In the genomic region with DNA sequence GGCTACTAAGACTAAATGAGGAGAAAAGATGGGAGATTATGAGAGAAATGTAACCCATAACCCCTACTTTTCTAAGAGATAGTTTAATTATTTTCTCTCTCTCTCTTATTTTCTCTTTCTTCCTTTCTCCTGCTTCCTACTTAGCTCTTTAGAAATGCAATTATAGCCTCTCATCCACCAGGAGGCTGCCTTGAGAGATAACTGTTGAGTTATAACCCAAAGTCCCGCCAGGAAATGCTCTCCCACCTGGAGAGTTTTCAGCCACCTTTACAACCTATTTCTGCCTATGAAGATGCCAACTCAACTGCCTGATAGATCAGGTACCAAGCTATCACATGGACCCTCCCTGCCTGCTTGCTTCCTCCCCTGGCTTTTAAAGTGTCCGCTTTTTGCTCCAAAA, we compare ENCODE assay signal across 22 cellular contexts. TPM values are rescaled to one million over a fixed set of nuclear protein-coding genes. Genes with fewer than 3 reads are reported as not detected.
A peak's percentile ranks its signal among the peaks of the same experiment; 100 is the strongest.
DNase-seq lines count a peak whose midpoint lies in the region; ATAC-seq, FAIRE-seq and TF ChIP-seq lines count a peak whose summit lies in the region.
"Had no signal": no experiment of that assay in that cellular context is flagged by ENCODE, and none has a peak within 500 bp of the region (broad histone marks: within the 10 kb centered on the region; RNA-seq: fewer than 3 reads in every experiment).

No MANE protein-coding gene starts in this region.

- H3K9me3 Mint-ChIP-seq in stimulated activated naive CD8-positive, alpha-beta T cell treated with anti-CD3 and anti-CD28 coated beads, Interleukin-15, Interleukin-2, amounts not matched to agents 100 ng/mL and 50 ng/mL, for 24 hours, result no peaks in the 10 kb centered on the region
- H3K9me3 Mint-ChIP-seq in WTC11, result no peaks in the 10 kb centered on the region
- no peaks in the 10 kb centered on the region for H3K9me3 Mint-ChIP-seq in CD8-positive, alpha-beta memory T cell
- H3K9me3 Mint-ChIP-seq: CD4-positive, alpha-beta memory T cell had no signal

- H3K27me3 Mint-ChIP-seq in stimulated activated naive CD8-positive, alpha-beta T cell treated with anti-CD3 and anti-CD28 coated beads, Interleukin-15, Interleukin-2, amounts not matched to agents 100 ng/mL and 50 ng/mL, for 24 hours, result no peaks in the 10 kb centered on the region
- no peaks in the 10 kb centered on the region for H3K27me3 Mint-ChIP-seq in WTC11 (ENCODE audit: low read depth)
- peaks cover 2% of the 10 kb centered on the region in 2 donors for H3K27me3 Mint-ChIP-seq in CD8-positive, alpha-beta memory T cell
- H3K27me3 Mint-ChIP-seq: CD4-positive, alpha-beta memory T cell had no signal

- no peaks in the 10 kb centered on the region for H3K36me3 Mint-ChIP-seq in stimulated activated naive CD8-positive, alpha-beta T cell treated with anti-CD3 and anti-CD28 coated beads, Interleukin-15, Interleukin-2, amounts not matched to agents 100 ng/mL and 50 ng/mL, for 24 hours (ENCODE audit: low read depth)
- no peaks in the 10 kb centered on the region for H3K36me3 Mint-ChIP-seq in WTC11
- H3K36me3 Mint-ChIP-seq in CD8-positive, alpha-beta memory T cell, result no peaks in the 10 kb centered on the region
- H3K36me3 Mint-ChIP-seq: CD14-positive monocyte; CD4-positive, alpha-beta memory T cell had no signal

- TF ChIP-seq CTCF in WTC11 (IDR thresholded peaks at IDR 0.05), result no peak
- no peak for TF ChIP-seq CTCF in mucosa of descending colon (IDR thresholded peaks at IDR 0.05)

- no peak overlapping the region for H3K4me3 Mint-ChIP-seq in stimulated activated naive CD8-positive, alpha-beta T cell treated with anti-CD3 and anti-CD28 coated beads, Interleukin-15, Interleukin-2, amounts not matched to agents 100 ng/mL and 50 ng/mL, for 24 hours
- no peak overlapping the region for H3K4me3 Mint-ChIP-seq in WTC11
- H3K4me3 Mint-ChIP-seq in CD8-positive, alpha-beta memory T cell, result no peak overlapping the region
- H3K4me3 Mint-ChIP-seq: CD14-positive monocyte; CD4-positive, alpha-beta memory T cell had no signal

- intact Hi-C loops in mucosa of descending colon (cut with DNase I, micrococcal nuclease), result no loop called here

- ATAC-seq in stimulated activated naive CD8-positive, alpha-beta T cell treated with anti-CD3 and anti-CD28 coated beads, Interleukin-15, Interleukin-2, amounts not matched to agents 100 U/mL and 50 U/mL, for 24 hours, result no peak
- ATAC-seq in WTC11, result peak; percentile 28; the same call in 1 of the 2 replicates
- ATAC-seq in mucosa of descending colon, result peak; percentile 21
- ATAC-seq in GM18870 (IDR thresholded peaks at IDR 0.05; ENCODE audit: unreplicated experiment), result no peak
- ATAC-seq: A549, HCT116 had no signal

- no peak for DNase-seq in stimulated activated naive CD8-positive, alpha-beta T cell treated with anti-CD3 and anti-CD28 coated beads, Interleukin-15, Interleukin-2, amounts not matched to agents 100 U/mL and 50 U/mL, for 24 hours
- DNase-seq in HTR-8/SVneo (ENCODE audit: insufficient read length, low spot score) (no peak), WTC11 (ENCODE audit: low spot score) (no peak), mucosa of descending colon (no peak), RPMI8226 (no peak)
- no peak for DNase-seq in CD8-positive, alpha-beta memory T cell
- DNase-seq: 8988T; ACHN; BE2C; Caco-2; CD4-positive, alpha-beta memory T cell; DMS153; DND-41; H7 had no signal

- H3K27me3 ChIP-seq in CD8-positive, alpha-beta memory T cell (ENCODE audit: insufficient read depth, low read length, poor library complexity, severe bottlenecking), result no peaks in the 10 kb centered on the region
- H3K27me3 ChIP-seq: BE2C; BLaER1 treated with 17β-estradiol and CSF1 and Interleukin-3, amounts not matched to agents 10 nM and 100 nM had no signal

- H3K4me3 ChIP-seq in mucosa of descending colon, result no peak overlapping the region
- H3K4me3 ChIP-seq in CD8-positive, alpha-beta memory T cell (ENCODE audit: low read length), result no peak overlapping the region
- H3K4me3 ChIP-seq: A549; BLaER1 treated with 17β-estradiol and CSF1 and Interleukin-3, amounts not matched to agents 10 nM and 100 nM had no signal

- FAIRE-seq in HTR-8/SVneo (lab: Jason Lieb, UNC), result peak; percentile 79
- FAIRE-seq: A549, G401.6 had no signal

- peak overlapping the region; percentile 5 for H3K27ac Mint-ChIP-seq in stimulated activated naive CD8-positive, alpha-beta T cell treated with anti-CD3 and anti-CD28 coated beads, Interleukin-15, Interleukin-2, amounts not matched to agents 100 ng/mL and 50 ng/mL, for 24 hours
- no peak overlapping the region for H3K27ac Mint-ChIP-seq in WTC11
- no peak overlapping the region for H3K27ac Mint-ChIP-seq in CD8-positive, alpha-beta memory T cell
- H3K27ac Mint-ChIP-seq: CD4-positive, alpha-beta memory T cell had no signal

- H3K9me3 ChIP-seq in mucosa of descending colon, result no peaks in the 10 kb centered on the region
- no peaks in the 10 kb centered on the region for H3K9me3 ChIP-seq in CD8-positive, alpha-beta memory T cell (ENCODE audit: low read length)
- H3K9me3 ChIP-seq: A549, BE2C, Caco-2 had no signal

- H3K36me3 ChIP-seq in mucosa of descending colon (ENCODE audit: low read depth), result no peaks in the 10 kb centered on the region
- H3K36me3 ChIP-seq in CD8-positive, alpha-beta memory T cell (ENCODE audit: insufficient read depth, low read length), result no peaks in the 10 kb centered on the region
- H3K36me3 ChIP-seq: BE2C; BLaER1 treated with 17β-estradiol and CSF1 and Interleukin-3, amounts not matched to agents 10 nM and 100 nM had no signal

- peaks cover 37% of the 10 kb centered on the region for H3K4me1 Mint-ChIP-seq in stimulated activated naive CD8-positive, alpha-beta T cell treated with anti-CD3 and anti-CD28 coated beads, Interleukin-15, Interleukin-2, amounts not matched to agents 100 ng/mL and 50 ng/mL, for 24 hours (ENCODE audit: low read depth)
- H3K4me1 Mint-ChIP-seq in WTC11, result peaks cover 3% of the 10 kb centered on the region; the same call in 1 of the 2 replicates
- no peaks in the 10 kb centered on the region for H3K4me1 Mint-ChIP-seq in CD8-positive, alpha-beta memory T cell

- H3K4me1 ChIP-seq in mucosa of descending colon (ENCODE audit: low read depth), result no peaks in the 10 kb centered on the region
- H3K4me1 ChIP-seq in CD8-positive, alpha-beta memory T cell (ENCODE audit: insufficient read depth, low read length), result no peaks in the 10 kb centered on the region
- H3K4me1 ChIP-seq: BE2C, Caco-2 had no signal

- CTCF ChIA-PET in WTC11 (lab: Charles Lee), result interaction anchor here (0.5 to 1.8 kb wide), 5 partner anchors 9 to 1655 kb away, joined by 3 to 11 read pairs (median 5); no protein-coding TSS in a partner anchor
- CTCF ChIA-PET in CD8-positive, alpha-beta memory T cell (lab: Charles Lee), result interaction anchor here (0.6 to 1.3 kb wide), 4 partner anchors 9 to 193 kb away, joined by 3 to 5 read pairs (median 4); no protein-coding TSS in a partner anchor

- POLR2A ChIA-PET in WTC11 (lab: Charles Lee), result no interaction called here
- POLR2A ChIA-PET in CD8-positive, alpha-beta memory T cell (lab: Charles Lee), result no interaction called here

- no peak overlapping the region for H3K27ac ChIP-seq in CD8-positive, alpha-beta memory T cell (ENCODE audit: low read depth, low read length)
- H3K27ac ChIP-seq: A549; BLaER1 treated with 17β-estradiol and CSF1 and Interleukin-3, amounts not matched to agents 10 nM and 100 nM had no signal

TF ChIP-seq in WTC11, 78 proteins besides CTCF, POLR2A, EP300 and RAD21 (continues in another document):
- no peak for TF ChIP-seq SOX15 (CRISPR knock-in tag; IDR thresholded peaks at IDR 0.05)
- TF ChIP-seq RORB (CRISPR knock-in tag; IDR thresholded peaks at IDR 0.05), result no peak
- TF ChIP-seq ZNF416 (CRISPR knock-in tag; IDR thresholded peaks at IDR 0.05), result no peak
- no peak for TF ChIP-seq ZNF423 (CRISPR knock-in tag; IDR thresholded peaks at IDR 0.05)
- TF ChIP-seq, protein P1, sequence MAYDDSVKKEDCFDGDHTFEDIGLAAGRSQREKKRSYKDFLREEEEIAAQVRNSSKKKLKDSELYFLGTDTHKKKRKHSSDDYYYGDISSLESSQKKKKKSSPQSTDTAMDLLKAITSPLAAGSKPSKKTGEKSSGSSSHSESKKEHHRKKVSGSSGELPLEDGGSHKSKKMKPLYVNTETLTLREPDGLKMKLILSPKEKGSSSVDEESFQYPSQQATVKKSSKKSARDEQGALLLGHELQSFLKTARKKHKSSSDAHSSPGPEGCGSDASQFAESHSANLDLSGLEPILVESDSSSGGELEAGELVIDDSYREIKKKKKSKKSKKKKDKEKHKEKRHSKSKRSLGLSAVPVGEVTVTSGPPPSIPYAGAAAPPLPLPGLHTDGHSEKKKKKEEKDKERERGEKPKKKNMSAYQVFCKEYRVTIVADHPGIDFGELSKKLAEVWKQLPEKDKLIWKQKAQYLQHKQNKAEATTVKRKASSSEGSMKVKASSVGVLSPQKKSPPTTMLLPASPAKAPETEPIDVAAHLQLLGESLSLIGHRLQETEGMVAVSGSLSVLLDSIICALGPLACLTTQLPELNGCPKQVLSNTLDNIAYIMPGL (CRISPR knock-in tag; IDR thresholded peaks at IDR 0.05), result no peak
- TF ChIP-seq FOXP1 (CRISPR knock-in tag; IDR thresholded peaks at IDR 0.05; ENCODE audit: borderline replicate concordance), result no peak
- no peak for TF ChIP-seq TP53 (CRISPR knock-in tag; IDR thresholded peaks at IDR 0.05)
- TF ChIP-seq, protein P2, sequence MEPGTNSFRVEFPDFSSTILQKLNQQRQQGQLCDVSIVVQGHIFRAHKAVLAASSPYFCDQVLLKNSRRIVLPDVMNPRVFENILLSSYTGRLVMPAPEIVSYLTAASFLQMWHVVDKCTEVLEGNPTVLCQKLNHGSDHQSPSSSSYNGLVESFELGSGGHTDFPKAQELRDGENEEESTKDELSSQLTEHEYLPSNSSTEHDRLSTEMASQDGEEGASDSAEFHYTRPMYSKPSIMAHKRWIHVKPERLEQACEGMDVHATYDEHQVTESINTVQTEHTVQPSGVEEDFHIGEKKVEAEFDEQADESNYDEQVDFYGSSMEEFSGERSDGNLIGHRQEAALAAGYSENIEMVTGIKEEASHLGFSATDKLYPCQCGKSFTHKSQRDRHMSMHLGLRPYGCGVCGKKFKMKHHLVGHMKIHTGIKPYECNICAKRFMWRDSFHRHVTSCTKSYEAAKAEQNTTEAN (CRISPR knock-in tag; IDR thresholded peaks at IDR 0.05), result no peak
- TF ChIP-seq, protein P3, sequence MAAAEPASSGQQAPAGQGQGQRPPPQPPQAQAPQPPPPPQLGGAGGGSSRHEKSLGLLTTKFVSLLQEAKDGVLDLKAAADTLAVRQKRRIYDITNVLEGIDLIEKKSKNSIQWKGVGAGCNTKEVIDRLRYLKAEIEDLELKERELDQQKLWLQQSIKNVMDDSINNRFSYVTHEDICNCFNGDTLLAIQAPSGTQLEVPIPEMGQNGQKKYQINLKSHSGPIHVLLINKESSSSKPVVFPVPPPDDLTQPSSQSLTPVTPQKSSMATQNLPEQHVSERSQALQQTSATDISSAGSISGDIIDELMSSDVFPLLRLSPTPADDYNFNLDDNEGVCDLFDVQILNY (CRISPR knock-in tag; IDR thresholded peaks at IDR 0.05), result no peak

RNA-seq across cellular contexts. Expression of a gene that starts 34.0 kb away (rescaled TPM):
- total RNA-seq in WTC11 (2021), result 102 to 116 TPM (median 114 TPM) in 3 replicates
- 100 to 1,000 TPM; 153 to 205 (median 157) TPM for total RNA-seq in mucosa of descending colon
- total RNA-seq in CD8-positive, alpha-beta memory T cell, result 100 to 1,000 TPM; 257 to 259 TPM
- 491 TPM for polyA plus RNA-seq in CD8-positive, alpha-beta memory T cell

RNA-seq across cellular contexts. Expression of a gene that starts 44.0 kb away (rescaled TPM):
- total RNA-seq in WTC11 (2021), result 0.23 to 0.50 TPM (median 0.48 TPM) in 3 replicates
- total RNA-seq in mucosa of descending colon, result not detected
- total RNA-seq in CD8-positive, alpha-beta memory T cell, result not detected
- polyA plus RNA-seq in CD8-positive, alpha-beta memory T cell, result not detected
- total RNA-seq: Caco-2; CD4-positive, alpha-beta memory T cell; H1; H7 had no signal
- polyA plus RNA-seq: CD14-positive monocyte; CD4-positive, alpha-beta memory T cell; H1 had no signal

Comparison
In these comparisons a context has a peak if more than half of its experiments do, and no peak if none do; other contexts are left out.
1. ATAC-seq: peak in WTC11 (single experiment) and mucosa of descending colon (single experiment); none in stimulated activated naive CD8-positive, alpha-beta T cell treated with anti-CD3 and anti-CD28 coated beads, Interleukin-15, Interleukin-2, amounts not matched to agents 100 U/mL and 50 U/mL, for 24 hours (single experiment) and GM18870 (single experiment).